In genomic region chr6:84521419-84522001, GRCh38 we compare ENCODE assay signal across 17 cellular contexts.
"Had no signal": no experiment of that assay in that cellular context is flagged by ENCODE, and none has a peak within 500 bp of the region (broad histone marks: within the 10 kb centered on the region; RNA-seq: fewer than 3 reads in every experiment).

No MANE protein-coding gene starts in this region.

- H3K36me3 ChIP-seq: esophagus squamous epithelium, heart left ventricle, pancreas, transverse colon, vagina had no signal

- H3K9me3 Mint-ChIP-seq: activated CD4-positive, alpha-beta memory T cell treated with anti-CD3 and anti-CD28 coated beads, Interleukin-2, amount 10 ng/mL, durations not matched to agents 7 days and 5 days; T-helper 1 cell treated with Interleukin-12 subunit alpha and Interleukin-12 subunit beta and Interleukin-4 antibody, amounts not matched to agents 30 μg/mL and 1 μg/mL, for 36 hours had no signal

- H3K27ac Mint-ChIP-seq: activated CD4-positive, alpha-beta memory T cell treated with anti-CD3 and anti-CD28 coated beads, Interleukin-2, amount 10 ng/mL, durations not matched to agents 7 days and 5 days; activated T-cell treated with anti-CD3 and anti-CD28 coated beads, Interleukin-2, amount 50 U/mL, for 24 hours; T-helper 1 cell treated with Interleukin-12 subunit alpha and Interleukin-12 subunit beta and Interleukin-4 antibody, amounts not matched to agents 30 μg/mL and 1 μg/mL, for 36 hours had no signal

- DNase-seq: activated CD4-positive, alpha-beta memory T cell treated with anti-CD3 and anti-CD28 coated beads, Interleukin-2, amount 10 ng/mL, durations not matched to agents 7 days and 5 days; activated CD4-positive, alpha-beta T cell treated with anti-CD3 and anti-CD28 coated beads for 4 hours; activated naive CD4-positive, alpha-beta T cell treated with anti-CD3 and anti-CD28 coated beads, Interleukin-2, amount 50 U/mL, for 16 hours; activated T-cell treated with anti-CD3 and anti-CD28 coated beads, Interleukin-2, amount 50 U/mL, for 24 hours; body of pancreas; effector CD8-positive, alpha-beta T cell; esophagus squamous epithelium; heart left ventricle; pancreas; stimulated activated CD4-positive, alpha-beta T cell treated with anti-CD3 and anti-CD28 coated beads, Interleukin-4, amount 100 ng/mL, for 4 hours; stimulated activated CD8-positive, alpha-beta memory T cell treated with anti-CD3 and anti-CD28 coated beads, Interleukin-4, amount 100 ng/mL, for 48 hours; stimulated activated naive CD4-positive, alpha-beta T cell treated with Interleukin-2 at 50 U/mL for 16 hours; substantia nigra; transverse colon had no signal

- H3K27me3 ChIP-seq: body of pancreas, esophagus squamous epithelium, heart left ventricle, transverse colon, vagina had no signal

- H3K27ac ChIP-seq: body of pancreas, heart left ventricle, pancreas, transverse colon, vagina had no signal

- H3K27me3 Mint-ChIP-seq: activated CD4-positive, alpha-beta memory T cell treated with anti-CD3 and anti-CD28 coated beads, Interleukin-2, amount 10 ng/mL, durations not matched to agents 7 days and 5 days; activated T-cell treated with anti-CD3 and anti-CD28 coated beads, Interleukin-2, amount 50 U/mL, for 24 hours had no signal

- H3K4me3 Mint-ChIP-seq: activated CD4-positive, alpha-beta memory T cell treated with anti-CD3 and anti-CD28 coated beads, Interleukin-2, amount 10 ng/mL, durations not matched to agents 7 days and 5 days; activated T-cell treated with anti-CD3 and anti-CD28 coated beads, Interleukin-2, amount 50 U/mL, for 24 hours; T-helper 1 cell treated with Interleukin-12 subunit alpha and Interleukin-12 subunit beta and Interleukin-4 antibody, amounts not matched to agents 30 μg/mL and 1 μg/mL, for 36 hours had no signal

- H3K9me3 ChIP-seq: body of pancreas, esophagus squamous epithelium, heart left ventricle, pancreas, transverse colon, vagina had no signal

- H3K4me1 ChIP-seq: body of pancreas, heart left ventricle, pancreas, transverse colon, vagina had no signal

- H3K4me3 ChIP-seq: body of pancreas, esophagus squamous epithelium, heart left ventricle, lung, pancreas, transverse colon, vagina had no signal

- ATAC-seq: body of pancreas had no signal
